4 cellular contexts compared by ENCODE assay signal in the genomic region with DNA sequence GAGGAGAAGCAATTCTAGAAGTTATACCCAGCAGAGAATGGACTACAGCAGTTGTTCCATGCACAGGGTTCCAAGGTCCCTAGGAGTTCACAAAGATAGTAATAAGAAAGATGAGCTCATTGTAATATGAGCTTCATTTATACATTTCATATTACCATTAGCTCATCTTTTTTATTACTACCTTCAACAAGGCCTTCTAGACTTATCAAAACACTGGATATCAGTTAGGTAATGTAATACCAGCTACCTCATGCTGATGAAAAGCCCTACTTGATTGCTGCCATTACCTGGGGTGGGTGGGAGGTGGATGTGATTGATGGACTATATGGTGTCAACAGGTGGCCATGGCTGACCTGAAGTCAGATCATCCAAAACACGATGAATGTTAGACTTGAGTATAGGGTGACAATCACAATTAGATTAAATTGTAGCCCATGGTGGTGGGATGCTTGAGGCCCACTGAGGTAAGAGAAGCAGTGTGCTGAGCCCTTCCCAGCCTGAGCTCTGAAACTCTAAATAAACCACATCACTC. TPM values are rescaled to one million over a fixed set of nuclear protein-coding genes. Genes with fewer than 3 reads are reported as not detected.
"Had no signal": no experiment of that assay in that cellular context is flagged by ENCODE, and none has a peak within 500 bp of the region (broad histone marks: within the 10 kb centered on the region; RNA-seq: fewer than 3 reads in every experiment).

No MANE protein-coding gene starts in this region.

- ATAC-seq: GM12878 had no signal

- H3K4me3 ChIP-seq: GM12878 had no signal

- DNase-seq: GDM1, GF-D8 had no signal

RNA-seq across cellular contexts. Expression of gene SPATA46, which starts 34.1 kb away (rescaled TPM):
- total RNA-seq: G401, GM12878 had no signal

RNA-seq across cellular contexts. Expression of gene C1orf226, which starts 39.0 kb away (rescaled TPM):
- total RNA-seq: GM12878 had no signal
